8 cellular contexts compared by ENCODE assay signal in the genomic region with DNA sequence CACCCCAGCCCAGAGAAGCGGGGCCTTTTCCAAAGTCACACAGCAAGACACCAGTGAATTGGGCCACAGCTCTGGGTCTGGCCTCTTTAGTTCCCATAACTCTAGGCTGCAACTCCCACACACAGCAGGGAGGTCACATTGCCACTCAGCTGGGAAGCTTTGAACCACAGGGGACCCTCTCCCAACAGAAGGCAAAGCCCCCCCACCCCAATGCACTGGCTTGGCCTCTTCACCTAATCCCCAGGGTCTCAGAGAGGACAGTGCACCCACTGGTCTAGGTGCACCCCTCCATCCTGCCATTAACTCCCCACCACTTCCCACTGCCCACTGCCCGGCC.
DNase-seq lines count a peak whose midpoint lies in the region; ATAC-seq and TF ChIP-seq lines count a peak whose summit lies in the region.
"Had no signal": no experiment of that assay in that cellular context is flagged by ENCODE, and none has a peak within 500 bp of the region (broad histone marks: within the 10 kb centered on the region; RNA-seq: fewer than 3 reads in every experiment).

No MANE protein-coding gene starts in this region.

- ATAC-seq in body of pancreas (no peak), right lobe of liver (no peak), HG03469 (IDR thresholded peaks at IDR 0.05; ENCODE audit: unreplicated experiment) (no peak)

- H3K9me3 ChIP-seq in HUES6 (ENCODE audit: control insufficient read depth, insufficient read depth, low read depth, low read length), result peaks cover 12% of the 10 kb centered on the region
- H3K9me3 ChIP-seq in body of pancreas, result no peaks in the 10 kb centered on the region
- H3K9me3 ChIP-seq in right lobe of liver, result no peaks in the 10 kb centered on the region

- TF ChIP-seq CTCF in body of pancreas (IDR thresholded peaks at IDR 0.05), result no peak
- no peak for TF ChIP-seq CTCF in right lobe of liver (IDR thresholded peaks at IDR 0.05)

- H3K4me3 ChIP-seq in HUES6 (ENCODE audit: low read depth, low read length) (peak overlapping the region; percentile 56), body of pancreas (no peak overlapping the region), right lobe of liver (peak overlapping the region in 2 of 3 donors; percentile 29 to 34)

- peak overlapping the region; percentile 94 for H3K9ac ChIP-seq in HUES6 (ENCODE audit: low read length)

- intact Hi-C loops in body of pancreas (cut with DNase I) (no loop called here), right lobe of liver (cut with DNase I) (loop anchor here in 1 of 2 donors (10.0 kb wide), 2 partner anchors 150 to 230 kb away; no protein-coding TSS in a partner anchor)

- WGBS in body of pancreas, 2 donors, result 34 to 43% methylated on average over 1 to 2 of the region's 2 CpGs
- WGBS in right lobe of liver (ENCODE audit: insufficient coverage, low coverage, low lambda C conversion rate, missing lambda C conversion rate), result 44% methylated on average over 2 of the region's 2 CpGs

- in situ Hi-C loops in ACHN (cut with HindIII; ENCODE audit: low pct_ligation_motif_present, low pct_unique_long_range_greater_than_20kb, low sequenced_read_pairs), result no loop called here

- H3K4me1 ChIP-seq in HUES6 (ENCODE audit: control insufficient read depth, insufficient read depth, low read length), result peaks cover 57% of the 10 kb centered on the region
- peaks cover 36% of the 10 kb centered on the region for H3K4me1 ChIP-seq in body of pancreas
- H3K4me1 ChIP-seq in right lobe of liver, result peaks cover 0 to 30% (median 17%) of the 10 kb centered on the region in 4 donors

- TF ChIP-seq POLR2A in body of pancreas (IDR thresholded peaks at IDR 0.05) (no peak), right lobe of liver (IDR thresholded peaks at IDR 0.05) (peak; percentile 5)

- H3K27ac ChIP-seq in HUES6 (ENCODE audit: low read depth, low read length) (peak overlapping the region; percentile 97), body of pancreas (peak overlapping the region; percentile 86 to 97 (median 92)), right lobe of liver (peak overlapping the region; percentile 83 to 91 (median 89)), temporal lobe (ENCODE audit: low read depth, low read length) (peak overlapping the region; percentile 73)

- H3K36me3 ChIP-seq in HUES6 (ENCODE audit: control insufficient read depth, insufficient read depth, low read length) (no peaks in the 10 kb centered on the region), body of pancreas (replicated peaks in 1 of 2; ENCODE audit: insufficient read depth in 1 of 2, low read depth in 2 of 2) (no peaks in the 10 kb centered on the region), right lobe of liver (no peaks in the 10 kb centered on the region)

- no peaks in the 10 kb centered on the region for H3K27me3 ChIP-seq in HUES6 (ENCODE audit: control insufficient read depth, insufficient read depth, low read length)
- H3K27me3 ChIP-seq in body of pancreas, result no peaks in the 10 kb centered on the region
- H3K27me3 ChIP-seq in right lobe of liver, result no peaks in the 10 kb centered on the region

- no peak for DNase-seq in body of pancreas
- DNase-seq in right lobe of liver, result no peak
- DNase-seq in DMS79 treated with DMSO at 0.1 percent for 48 hours (lab: John Stamatoyannopoulos, UW), result no peak
- DNase-seq in ACHN, result no peak
- DNase-seq: NCI-H187 had no signal

Comparison
In these comparisons a context has a peak if more than half of its experiments do, and no peak if none do; other contexts are left out.
1. H3K4me3 ChIP-seq: peak in HUES6 (single experiment) and right lobe of liver (2 of 3); none in body of pancreas (0 of 2).
2. Peak in every context shown above with its lines, with median percentiles within 50 percentile points of each other: H3K27ac ChIP-seq.